ENCODE assay signal across 11 cellular contexts in the genomic region with DNA sequence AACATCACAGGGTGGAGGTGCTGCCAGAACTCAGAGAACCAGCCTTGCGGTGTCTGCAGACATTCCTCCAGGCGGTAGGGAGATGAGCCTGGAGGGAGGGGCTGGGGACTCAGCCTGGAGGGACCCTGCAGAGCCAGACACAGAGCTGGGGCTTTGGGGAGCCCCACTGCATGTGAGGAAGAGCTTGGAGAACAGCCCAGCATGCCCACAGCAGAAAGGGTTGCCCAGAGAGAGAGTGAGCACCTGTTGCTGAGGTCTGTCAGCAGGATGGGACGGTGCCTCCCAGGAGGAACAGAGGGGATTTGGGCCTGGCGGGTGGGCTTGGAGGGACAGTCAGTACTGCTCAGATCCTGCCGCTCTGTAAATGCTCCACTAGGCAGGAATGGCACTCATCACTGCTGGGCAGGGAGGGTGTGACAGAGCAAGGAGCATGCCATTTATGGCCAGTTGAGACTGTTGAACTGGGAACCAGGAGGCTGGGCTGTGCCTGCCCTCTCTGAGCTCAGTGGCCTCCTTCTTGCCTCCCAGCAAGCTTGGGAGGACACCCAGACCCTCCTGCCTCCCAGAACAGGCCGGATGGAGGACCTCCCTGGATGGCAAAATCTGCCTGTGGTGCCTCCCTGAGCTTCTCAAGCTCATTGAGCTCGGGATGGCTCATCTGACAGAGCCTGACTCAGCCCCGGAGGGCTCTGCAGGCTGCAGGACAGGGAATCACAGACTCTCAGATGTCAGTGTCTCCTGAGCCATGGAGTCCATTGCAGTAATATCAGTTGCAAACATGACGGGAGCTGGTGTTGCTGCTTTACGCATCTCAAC. TPM values are rescaled to one million over a fixed set of nuclear protein-coding genes. Genes with fewer than 3 reads are reported as not detected.
DNase-seq lines count a peak whose midpoint lies in the region; TF ChIP-seq lines count a peak whose summit lies in the region.
"Had no signal": no experiment of that assay in that cellular context is flagged by ENCODE, and none has a peak within 500 bp of the region (broad histone marks: within the 10 kb centered on the region; RNA-seq: fewer than 3 reads in every experiment).

No MANE protein-coding gene starts in this region.

- no peaks in the 10 kb centered on the region for H3K9me3 Mint-ChIP-seq in CD8-positive, alpha-beta memory T cell

- H3K4me3 ChIP-seq in AG10803 (ENCODE audit: low read length) = no peak overlapping the region
- H3K4me3 ChIP-seq in SJSA1 = no peak overlapping the region
- H3K4me3 ChIP-seq in fibroblast of mammary gland (ENCODE audit: control insufficient read depth, low read depth, low read length) = no peak overlapping the region
- peak overlapping the region; percentile 38 for H3K4me3 ChIP-seq in rectal smooth muscle tissue (ENCODE audit: low read length)
- no peak overlapping the region for H3K4me3 ChIP-seq in BE2C (ENCODE audit: low read depth, low read length)
- no peak overlapping the region for H3K4me3 ChIP-seq in CD8-positive, alpha-beta memory T cell (ENCODE audit: low read length)

- H3K4me3 Mint-ChIP-seq in CD8-positive, alpha-beta memory T cell = no peak overlapping the region

- H3K27me3 ChIP-seq in SJSA1 (replicated peaks) (no peaks in the 10 kb centered on the region), rectal smooth muscle tissue (ENCODE audit: control insufficient read depth, insufficient read depth, low read length) (no peaks in the 10 kb centered on the region), BE2C (peaks cover 18% of the 10 kb centered on the region)
- no peaks in the 10 kb centered on the region for H3K27me3 ChIP-seq in CD8-positive, alpha-beta memory T cell (ENCODE audit: insufficient read depth, low read length, poor library complexity, severe bottlenecking)

- TF ChIP-seq CTCF in AG10803 (conservative IDR thresholded peaks at IDR 0.05; ENCODE audit: low read length) = no peak
- no peak for TF ChIP-seq CTCF in fibroblast of mammary gland (conservative IDR thresholded peaks at IDR 0.05; ENCODE audit: control insufficient read depth, insufficient read depth, low read depth, low read length)
- TF ChIP-seq CTCF in BE2C (IDR thresholded peaks at IDR 0.05; ENCODE audit: low read depth, low read length) = no peak

- H3K36me3 Mint-ChIP-seq in CD8-positive, alpha-beta memory T cell = no peaks in the 10 kb centered on the region

- no peak overlapping the region for H3K9ac ChIP-seq in rectal smooth muscle tissue (ENCODE audit: low read length)

- peaks cover 13 to 38% (median 24%) of the 10 kb centered on the region in 3 donors for H3K4me1 Mint-ChIP-seq in CD8-positive, alpha-beta memory T cell

- DNase-seq in AG10803 (ENCODE audit: low read depth) (peak; percentile 43), SJSA1 (ENCODE audit: low read depth in 1 of 2, low spot score in 2 of 2) (peak in 1 of 2 experiments; percentile 53), fibroblast of mammary gland (ENCODE audit: low read depth) (peak; percentile 84), BE2C (no peak), activated gamma-delta T cell treated with Interleukin-2 at 50 U/mL for 16 hours (no peak), RKO (ENCODE audit: low spot score) (no peak)
- DNase-seq in CD8-positive, alpha-beta memory T cell = no peak
- DNase-seq: central memory CD4-positive, alpha-beta T cell; NCI-H2081 treated with DMSO at 0.1 percent for 48 hours had no signal

- no peaks in the 10 kb centered on the region for H3K9me3 ChIP-seq in SJSA1 (replicated peaks)
- H3K9me3 ChIP-seq in BE2C = no peaks in the 10 kb centered on the region
- H3K9me3 ChIP-seq in CD8-positive, alpha-beta memory T cell (ENCODE audit: low read length) = no peaks in the 10 kb centered on the region

- H3K27ac Mint-ChIP-seq in CD8-positive, alpha-beta memory T cell = no peak overlapping the region

- H3K36me3 ChIP-seq in SJSA1 (no peaks in the 10 kb centered on the region), rectal smooth muscle tissue (ENCODE audit: control insufficient read depth, insufficient read depth, low read length) (no peaks in the 10 kb centered on the region), BE2C (no peaks in the 10 kb centered on the region)
- H3K36me3 ChIP-seq in CD8-positive, alpha-beta memory T cell (ENCODE audit: insufficient read depth, low read length) = no peaks in the 10 kb centered on the region

- peaks cover 52% of the 10 kb centered on the region for H3K4me1 ChIP-seq in SJSA1 (replicated peaks)
- peaks cover 42% of the 10 kb centered on the region for H3K4me1 ChIP-seq in rectal smooth muscle tissue (ENCODE audit: control insufficient read depth, insufficient read depth, low read length)
- H3K4me1 ChIP-seq in BE2C = peaks cover 23% of the 10 kb centered on the region
- H3K4me1 ChIP-seq in CD8-positive, alpha-beta memory T cell (ENCODE audit: insufficient read depth, low read length) = peaks cover 46% of the 10 kb centered on the region

- POLR2A ChIA-PET in CD8-positive, alpha-beta memory T cell (lab: Charles Lee) = no interaction called here

- CTCF ChIA-PET in CD8-positive, alpha-beta memory T cell (lab: Charles Lee) = no interaction called here

- H3K27me3 Mint-ChIP-seq in CD8-positive, alpha-beta memory T cell = peaks cover 5 to 19% of the 10 kb centered on the region in 2 donors

- H3K27ac ChIP-seq in SJSA1 (peak overlapping the region; percentile 42), rectal smooth muscle tissue (ENCODE audit: low read depth, low read length) (peak overlapping the region; percentile 92)
- no peak overlapping the region for H3K27ac ChIP-seq in CD8-positive, alpha-beta memory T cell (ENCODE audit: low read depth, low read length)

RNA-seq across cellular contexts. Expression of gene HRCT1, which starts 0.8 kb away (rescaled TPM):
- 0.63 TPM in 1 of 2 replicates, not detected in the other for total RNA-seq in SJSA1 (2014; rRNA removed; shearing (Covaris generic))
- polyA plus RNA-seq in BE2C (2012; ENCODE audit: insufficient read depth, insufficient read length, low read depth) = not detected
- not detected for total RNA-seq in CD8-positive, alpha-beta memory T cell
- not detected for polyA plus RNA-seq in CD8-positive, alpha-beta memory T cell

RNA-seq across cellular contexts. Expression of gene SPAAR, which starts 4.1 kb away (rescaled TPM):
- total RNA-seq in SJSA1 (2014; rRNA removed; shearing (Covaris generic)) = not detected in 2 replicates
- not detected for polyA plus RNA-seq in BE2C (2012; ENCODE audit: insufficient read depth, insufficient read length, low read depth)
- total RNA-seq in CD8-positive, alpha-beta memory T cell = not detected
- polyA plus RNA-seq in CD8-positive, alpha-beta memory T cell = not detected

RNA-seq across cellular contexts. Expression of gene OR13J1, which starts 35.0 kb away (rescaled TPM):
- not detected in 2 replicates for total RNA-seq in SJSA1 (2014; rRNA removed; shearing (Covaris generic))
- not detected for polyA plus RNA-seq in BE2C (2012; ENCODE audit: insufficient read depth, insufficient read length, low read depth)
- not detected for total RNA-seq in CD8-positive, alpha-beta memory T cell
- not detected for polyA plus RNA-seq in CD8-positive, alpha-beta memory T cell
- total RNA-seq: lower leg skin had no signal

RNA-seq across cellular contexts. Expression of gene OR2S2, which starts 52.8 kb away (rescaled TPM):
- not detected in 2 replicates for total RNA-seq in SJSA1 (2014; rRNA removed; shearing (Covaris generic))
- polyA plus RNA-seq in BE2C (2012; ENCODE audit: insufficient read depth, insufficient read length, low read depth) = not detected
- total RNA-seq in CD8-positive, alpha-beta memory T cell = not detected
- polyA plus RNA-seq in CD8-positive, alpha-beta memory T cell = not detected
- total RNA-seq: lower leg skin had no signal

Comparison
In these comparisons a context has a peak if more than half of its experiments do, and no peak if none do; other contexts are left out.
1. DNase-seq: peak in AG10803 (single experiment) and fibroblast of mammary gland (single experiment); none in BE2C (single experiment), CD8-positive, alpha-beta memory T cell (0 of 5), activated gamma-delta T cell treated with Interleukin-2 at 50 U/mL for 16 hours (single experiment) and RKO (single experiment).